Comparison of ENCODE assay signal across 28 cellular contexts in genomic region chr22:23373601-23374000, GRCh38.
"Had no signal": no experiment of that assay in that cellular context is flagged by ENCODE, and none has a peak within 500 bp of the region (broad histone marks: within the 10 kb centered on the region; RNA-seq: fewer than 3 reads in every experiment).

No MANE protein-coding gene starts in this region.

- H3K4me1 ChIP-seq: parathyroid adenoma, psoas muscle, right lobe of liver, stomach, thyroid gland, tibial nerve, upper lobe of left lung, vagina had no signal

- H3K9me3 ChIP-seq: neutrophil, ovary, psoas muscle, right lobe of liver, sigmoid colon, stomach, thoracic aorta, thyroid gland, tibial nerve, upper lobe of left lung, vagina had no signal

- H3K27me3 ChIP-seq: ovary, right lobe of liver, thyroid gland, tibial nerve, upper lobe of left lung, vagina had no signal

- ATAC-seq: naive thymus-derived CD8-positive, alpha-beta T cell; psoas muscle; right cardiac atrium; right lobe of liver; stimulated activated effector memory CD8-positive, alpha-beta T cell treated with anti-CD3 and anti-CD28 coated beads, Interleukin-12 subunit alpha, Interleukin-12 subunit beta, amount 100 ng/mL, for 72 hours; stimulated activated naive B cell treated with anti-CD40 and anti-IgM and Interleukin-4, amounts not matched to agents 10 μg/mL and 1 μg/mL and 100 μg/mL, for 72 hours had no signal

- H3K27ac ChIP-seq: neutrophil, ovary, parathyroid adenoma, psoas muscle, right lobe of liver, stomach, thoracic aorta, thyroid gland, tibial nerve, upper lobe of left lung, vagina had no signal

- H3K9me3 Mint-ChIP-seq: naive thymus-derived CD8-positive, alpha-beta T cell; nephron progenitor cell; neural crest cell; stimulated activated effector memory CD8-positive, alpha-beta T cell treated with anti-CD3 and anti-CD28 coated beads, Interleukin-12 subunit alpha, Interleukin-12 subunit beta, amount 100 ng/mL, for 72 hours; stimulated activated naive CD8-positive, alpha-beta T cell treated with anti-CD3 and anti-CD28 coated beads, Interleukin-15, Interleukin-2, amounts not matched to agents 100 ng/mL and 50 ng/mL, for 24 hours had no signal

- H3K27ac Mint-ChIP-seq: nephron progenitor cell; progenitor cell of endocrine pancreas; stimulated activated effector memory CD8-positive, alpha-beta T cell treated with anti-CD3 and anti-CD28 coated beads, Interleukin-12 subunit alpha, Interleukin-12 subunit beta, amount 100 ng/mL, for 72 hours; stimulated activated naive B cell treated with anti-CD40 and anti-IgM and Interleukin-4, amounts not matched to agents 10 μg/mL and 1 μg/mL and 100 μg/mL, for 72 hours; stimulated activated naive CD8-positive, alpha-beta T cell treated with anti-CD3 and anti-CD28 coated beads, Interleukin-15, Interleukin-2, amounts not matched to agents 100 ng/mL and 50 ng/mL, for 24 hours had no signal

- H3K36me3 Mint-ChIP-seq: naive thymus-derived CD8-positive, alpha-beta T cell; stimulated activated effector memory CD8-positive, alpha-beta T cell treated with anti-CD3 and anti-CD28 coated beads, Interleukin-12 subunit alpha, Interleukin-12 subunit beta, amount 100 ng/mL, for 72 hours; stimulated activated naive B cell treated with anti-CD40 and anti-IgM and Interleukin-4, amounts not matched to agents 10 μg/mL and 1 μg/mL and 100 μg/mL, for 72 hours had no signal

- H3K36me3 ChIP-seq: neutrophil, ovary, right lobe of liver, sigmoid colon, stomach, thoracic aorta, thyroid gland, tibial nerve, upper lobe of left lung, vagina had no signal

- H3K9ac ChIP-seq: parathyroid adenoma had no signal

- H3K4me1 Mint-ChIP-seq: naive thymus-derived CD8-positive, alpha-beta T cell; neural crest cell had no signal

- H3K4me3 Mint-ChIP-seq: naive thymus-derived CD8-positive, alpha-beta T cell; nephron progenitor cell; neural crest cell; stimulated activated effector memory CD8-positive, alpha-beta T cell treated with anti-CD3 and anti-CD28 coated beads, Interleukin-12 subunit alpha, Interleukin-12 subunit beta, amount 100 ng/mL, for 72 hours; stimulated activated naive B cell treated with anti-CD40 and anti-IgM and Interleukin-4, amounts not matched to agents 10 μg/mL and 1 μg/mL and 100 μg/mL, for 72 hours; stimulated activated naive CD8-positive, alpha-beta T cell treated with anti-CD3 and anti-CD28 coated beads, Interleukin-15, Interleukin-2, amounts not matched to agents 100 ng/mL and 50 ng/mL, for 24 hours had no signal

- H3K4me3 ChIP-seq: ovary, psoas muscle, right lobe of liver, sigmoid colon, stomach, thoracic aorta, thyroid gland, tibial nerve, upper lobe of left lung, vagina had no signal

- DNase-seq: naive thymus-derived CD8-positive, alpha-beta T cell; nephron progenitor cell; nucleus accumbens; ovary; psoas muscle; right cardiac atrium; sigmoid colon; small intestine; stimulated activated CD4-positive, alpha-beta T cell treated with anti-CD3 and anti-CD28 coated beads, Interleukin-15, amount 100 ng/mL, for 24 hours; stimulated activated CD4-positive, alpha-beta T cell treated with anti-CD3 and anti-CD28 coated beads, Interleukin-2, amount 100 ng/mL, for 24 hours; stimulated activated CD4-positive, alpha-beta T cell treated with anti-CD3 and anti-CD28 coated beads, Interleukin-2, amount 100 ng/mL, for 48 hours; stimulated activated CD4-positive, alpha-beta T cell treated with anti-CD3 and anti-CD28 coated beads, Interleukin-4, amount 100 ng/mL, for 24 hours; stimulated activated naive B cell treated with anti-CD40 and anti-IgM and Interleukin-4, amounts not matched to agents 10 μg/mL and 1 μg/mL and 100 μg/mL, for 72 hours; stimulated activated naive CD4-positive, alpha-beta T cell treated with Interleukin-2 at 50 U/mL for 16 hours; stomach; thyroid gland; trophoblast cell; upper lobe of left lung had no signal
